Comparison of ENCODE assay signal across 18 cellular contexts in genomic region chr1:89910268-89910667, GRCh38.
DNase-seq lines count a peak whose midpoint lies in the region; ATAC-seq, FAIRE-seq and TF ChIP-seq lines count a peak whose summit lies in the region.
"Had no signal": no experiment of that assay in that cellular context is flagged by ENCODE, and none has a peak within 500 bp of the region (broad histone marks: within the 10 kb centered on the region; RNA-seq: fewer than 3 reads in every experiment).

No MANE protein-coding gene starts in this region.

- peaks cover 79% of the 10 kb centered on the region in 2 experiments for H3K4me1 Mint-ChIP-seq in H9
- H3K4me1 Mint-ChIP-seq in astrocyte (ENCODE audit: low read depth, unreplicated experiment): peaks cover 74% of the 10 kb centered on the region
- peaks cover 46% of the 10 kb centered on the region for H3K4me1 Mint-ChIP-seq in activated T-helper 2 cell treated with anti-CD3 and anti-CD28 coated beads, Interferon-gamma antibody, Interleukin-2, Interleukin-4, amounts not matched to agents 10 μg/mL and 5 μg/mL and 100 μg/mL, durations not matched to agents 14 hours and 24 hours and 36 hours (ENCODE audit: low read depth)

- TF ChIP-seq CTCF in H9 (conservative IDR thresholded peaks at IDR 0.05) (no peak), astrocyte (IDR thresholded peaks at IDR 0.05; ENCODE audit: insufficient read depth, low read depth, low read length) (no peak), uterus (IDR thresholded peaks at IDR 0.05) (no peak)

- H2BK20ac ChIP-seq in H9 (ENCODE audit: low read depth, low read length, poor library complexity, severe bottlenecking): no peak overlapping the region

- H2AFZ ChIP-seq in H9 (ENCODE audit: low read length) (no peak overlapping the region), astrocyte (ENCODE audit: low read depth, low read length) (no peak overlapping the region)

- no peak overlapping the region for H2BK12ac ChIP-seq in H9 (ENCODE audit: insufficient read length, low read depth, low read length)

- no peak for TF ChIP-seq POLR2A in uterus (IDR thresholded peaks at IDR 0.05)

- H3K9ac ChIP-seq in H9 (ENCODE audit: extremely low read depth, insufficient read length, low read length) (no peak overlapping the region), astrocyte (ENCODE audit: low read length) (peak overlapping the region; percentile 62)
- H3K9ac ChIP-seq: BLaER1 had no signal

- DNase-seq in H9 (no peak), astrocyte (ENCODE audit: low read depth) (no peak), uterus (no peak)
- DNase-seq in activated T-helper 2 cell treated with anti-CD3 and anti-CD28 coated beads, Interferon-gamma antibody, Interleukin-2, Interleukin-4, amounts not matched to agents 10 μg/mL and 5 μg/mL and 100 μg/mL, durations not matched to agents 14 hours and 24 hours and 36 hours (ENCODE audit: low spot score): no peak
- DNase-seq: activated CD4-positive, alpha-beta T cell treated with anti-CD3 and anti-CD28 coated beads, Interleukin-2, amount 10 ng/mL, durations not matched to agents 24 days and 14 days; activated effector memory CD4-positive, alpha-beta T cell treated with Interleukin-2 at 50 U/mL for 16 hours; DMS 273 treated with DMSO at 0.1 percent for 48 hours; left colon; NCI-H1105 treated with DMSO at 0.1 percent for 48 hours; NCI-H510A treated with DMSO at 0.1 percent for 48 hours; retina; SHP77; stimulated activated CD4-positive, alpha-beta T cell treated with anti-CD3 and anti-CD28 coated beads, Interleukin-15, amount 100 ng/mL, for 24 hours had no signal

- H3K9me3 ChIP-seq in H9 (ENCODE audit: control insufficient read depth, low read depth, low read length) (no peaks in the 10 kb centered on the region), astrocyte (ENCODE audit: insufficient read depth, low read depth, low read length) (no peaks in the 10 kb centered on the region), mesodermal cell (ENCODE audit: control insufficient read depth, low read length) (no peaks in the 10 kb centered on the region), uterus (no peaks in the 10 kb centered on the region)
- H3K9me3 ChIP-seq: BLaER1, neutrophil had no signal

- no peak overlapping the region for H3K4ac ChIP-seq in H9 (ENCODE audit: low read depth, low read length)

- no peak for FAIRE-seq in astrocyte (lab: Jason Lieb, UNC)

- H3K36me3 Mint-ChIP-seq in H9 (ENCODE audit: insufficient read depth in 1 of 3, low read depth in 3 of 3): peaks cover 3 to 7% (median 7%) of the 10 kb centered on the region in 3 experiments; a peak in 3 of 7 replicates
- no peaks in the 10 kb centered on the region for H3K36me3 Mint-ChIP-seq in astrocyte (ENCODE audit: low read depth, unreplicated experiment)
- H3K36me3 Mint-ChIP-seq in activated T-helper 2 cell treated with anti-CD3 and anti-CD28 coated beads, Interferon-gamma antibody, Interleukin-2, Interleukin-4, amounts not matched to agents 10 μg/mL and 5 μg/mL and 100 μg/mL, durations not matched to agents 14 hours and 24 hours and 36 hours (ENCODE audit: low read depth): peaks cover 31% of the 10 kb centered on the region

- H3K4me3 Mint-ChIP-seq in H9 (no peak overlapping the region), astrocyte (ENCODE audit: unreplicated experiment) (no peak overlapping the region)
- no peak overlapping the region for H3K4me3 Mint-ChIP-seq in activated T-helper 2 cell treated with anti-CD3 and anti-CD28 coated beads, Interferon-gamma antibody, Interleukin-2, Interleukin-4, amounts not matched to agents 10 μg/mL and 5 μg/mL and 100 μg/mL, durations not matched to agents 14 hours and 24 hours and 36 hours (ENCODE audit: low read depth)
- H3K4me3 Mint-ChIP-seq: activated CD4-positive, alpha-beta T cell treated with anti-CD3 and anti-CD28 coated beads, Interleukin-2, amount 10 ng/mL, durations not matched to agents 24 days and 14 days had no signal

- H3K4me2 ChIP-seq in H9 (ENCODE audit: insufficient read depth, insufficient read length, low read length): no peak overlapping the region
- peak overlapping the region; percentile 34 for H3K4me2 ChIP-seq in astrocyte (ENCODE audit: low read length)

- H4K5ac ChIP-seq in H9 (ENCODE audit: insufficient read length, low read depth, low read length): no peak overlapping the region

- peaks cover 3% of the 10 kb centered on the region for H3K79me1 ChIP-seq in H9 (ENCODE audit: insufficient read depth, low read depth, low read length, poor library complexity, severe bottlenecking)

- H3K56ac ChIP-seq in H9 (ENCODE audit: insufficient read length, low read depth, low read length): no peak overlapping the region

- H4K8ac ChIP-seq in H9 (replicated peaks; ENCODE audit: insufficient read length, low read depth, low read length): no peak overlapping the region

- no peak for ATAC-seq in HG03108 (IDR thresholded peaks at IDR 0.05; ENCODE audit: unreplicated experiment)
- ATAC-seq in GM21723 (IDR thresholded peaks at IDR 0.05; ENCODE audit: unreplicated experiment): no peak

- H3K36me3 ChIP-seq in astrocyte (ENCODE audit: insufficient read depth, low read length) (no peaks in the 10 kb centered on the region), mesodermal cell (ENCODE audit: control insufficient read depth, insufficient read depth, low read length) (no peaks in the 10 kb centered on the region), uterus (no peaks in the 10 kb centered on the region)
- H3K36me3 ChIP-seq: neutrophil had no signal

- no peak overlapping the region for H3K18ac ChIP-seq in H9 (ENCODE audit: insufficient read length, low read depth, low read length)

- H3T11ph ChIP-seq in H9 (ENCODE audit: low read length): no peak overlapping the region

- no peak overlapping the region for H3K23ac ChIP-seq in H9 (ENCODE audit: insufficient read length, low read depth, low read length)

- no peak overlapping the region for H2BK15ac ChIP-seq in H9 (ENCODE audit: low read depth, low read length)

- no peak overlapping the region for H4K91ac ChIP-seq in H9 (ENCODE audit: insufficient read length, low read depth, low read length)

- no peaks in the 10 kb centered on the region for H3K27me3 ChIP-seq in H9 (ENCODE audit: insufficient read depth, low read length)
- H3K27me3 ChIP-seq in astrocyte (ENCODE audit: insufficient read depth, low read length): no peaks in the 10 kb centered on the region
- H3K27me3 ChIP-seq in uterus: no peaks in the 10 kb centered on the region
- H3K27me3 ChIP-seq: BLaER1, neutrophil had no signal

- H3K27ac ChIP-seq in H9 (ENCODE audit: insufficient read length, low read depth, low read length) (peak overlapping the region; percentile 92), astrocyte (ENCODE audit: low read depth, low read length) (peak overlapping the region; percentile 84), mesodermal cell (ENCODE audit: low read depth, low read length, severe bottlenecking) (peak overlapping the region; percentile 72), uterus (peak overlapping the region; percentile 56 to 63)
- H3K27ac ChIP-seq: neutrophil had no signal

- H2AK5ac ChIP-seq in H9 (ENCODE audit: insufficient read length, low read length): no peak overlapping the region

- H3K4me1 ChIP-seq in H9 (ENCODE audit: insufficient read depth, low read length) (peaks cover 34% of the 10 kb centered on the region), astrocyte (ENCODE audit: insufficient read depth, low read length) (peaks cover 55% of the 10 kb centered on the region), mesodermal cell (ENCODE audit: control insufficient read depth, insufficient read depth, low read length, poor library complexity, severe bottlenecking) (peaks cover 57% of the 10 kb centered on the region), uterus (no peaks in the 10 kb centered on the region)

- H4K20me1 ChIP-seq in H9 (ENCODE audit: control insufficient read depth, insufficient read depth, insufficient read length) (no peaks in the 10 kb centered on the region), astrocyte (ENCODE audit: insufficient read depth, low read length) (no peaks in the 10 kb centered on the region)

- H3K27ac Mint-ChIP-seq in H9 (peak overlapping the region; percentile 95 to 99 (median 99); a peak in 6 of 7 replicates), astrocyte (ENCODE audit: unreplicated experiment) (peak overlapping the region; percentile 98)
- no peak overlapping the region for H3K27ac Mint-ChIP-seq in activated T-helper 2 cell treated with anti-CD3 and anti-CD28 coated beads, Interferon-gamma antibody, Interleukin-2, Interleukin-4, amounts not matched to agents 10 μg/mL and 5 μg/mL and 100 μg/mL, durations not matched to agents 14 hours and 24 hours and 36 hours
- H3K27ac Mint-ChIP-seq: activated CD4-positive, alpha-beta T cell treated with anti-CD3 and anti-CD28 coated beads, Interleukin-2, amount 10 ng/mL, durations not matched to agents 24 days and 14 days had no signal

- H2BK120ac ChIP-seq in H9 (ENCODE audit: low read depth, low read length, poor library complexity, severe bottlenecking): no peak overlapping the region

- H2BK5ac ChIP-seq in H9 (ENCODE audit: insufficient read length, low read length): no peak overlapping the region

- no peak overlapping the region for H3K14ac ChIP-seq in H9 (ENCODE audit: insufficient read depth, low read length)

- intact Hi-C loops in uterus (cut with DNase I; ENCODE audit: low total_unique reads): no loop called here
- intact Hi-C loops in activated T-helper 2 cell treated with anti-CD3 and anti-CD28 coated beads, Interferon-gamma antibody, Interleukin-2, Interleukin-4, amounts not matched to agents 10 μg/mL and 5 μg/mL and 100 μg/mL, durations not matched to agents 14 hours and 24 hours and 36 hours (cut with micrococcal nuclease): no loop called here

- H3K4me3 ChIP-seq in astrocyte (ENCODE audit: insufficient read depth, low read depth, low read length) (no peak overlapping the region), mesodermal cell (ENCODE audit: extremely low read depth, insufficient read depth, low read length, poor library complexity, severe bottlenecking) (no peak overlapping the region), uterus (no peak overlapping the region)
- H3K4me3 ChIP-seq: BLaER1 had no signal

- H3K27me3 Mint-ChIP-seq in H9 (ENCODE audit: low read depth) (no peaks in the 10 kb centered on the region), astrocyte (ENCODE audit: low read depth, unreplicated experiment) (no peaks in the 10 kb centered on the region)
- H3K27me3 Mint-ChIP-seq in activated T-helper 2 cell treated with anti-CD3 and anti-CD28 coated beads, Interferon-gamma antibody, Interleukin-2, Interleukin-4, amounts not matched to agents 10 μg/mL and 5 μg/mL and 100 μg/mL, durations not matched to agents 14 hours and 24 hours and 36 hours (ENCODE audit: low read depth): no peaks in the 10 kb centered on the region
- H3K27me3 Mint-ChIP-seq: activated CD4-positive, alpha-beta T cell treated with anti-CD3 and anti-CD28 coated beads, Interleukin-2, amount 10 ng/mL, durations not matched to agents 24 days and 14 days had no signal

- no peaks in the 10 kb centered on the region for H3K9me3 Mint-ChIP-seq in H9
- no peaks in the 10 kb centered on the region for H3K9me3 Mint-ChIP-seq in astrocyte (ENCODE audit: unreplicated experiment)
- H3K9me3 Mint-ChIP-seq in activated T-helper 2 cell treated with anti-CD3 and anti-CD28 coated beads, Interferon-gamma antibody, Interleukin-2, Interleukin-4, amounts not matched to agents 10 μg/mL and 5 μg/mL and 100 μg/mL, durations not matched to agents 14 hours and 24 hours and 36 hours: no peaks in the 10 kb centered on the region
- H3K9me3 Mint-ChIP-seq: activated CD4-positive, alpha-beta T cell treated with anti-CD3 and anti-CD28 coated beads, Interleukin-2, amount 10 ng/mL, durations not matched to agents 24 days and 14 days had no signal

- no peaks in the 10 kb centered on the region for H3K23me2 ChIP-seq in H9 (ENCODE audit: insufficient read length, low read depth, low read length, poor library complexity, severe bottlenecking)

- H3K79me2 ChIP-seq in H9 (ENCODE audit: insufficient read depth, low read length) (peaks cover 5% of the 10 kb centered on the region; the same call in 1 of the 2 replicates), astrocyte (ENCODE audit: insufficient read depth, low read length) (no peaks in the 10 kb centered on the region)
